Comparison of ENCODE assay signal across 8 cellular contexts in genomic region chr7:74093671-74094223, GRCh38. TPM values are rescaled to one million over a fixed set of nuclear protein-coding genes. Genes with fewer than 3 reads are reported as not detected.
DNase-seq lines count a peak whose midpoint lies in the region; ATAC-seq lines count a peak whose summit lies in the region.

No MANE protein-coding gene starts in this region.

- peak overlapping the region; percentile 95 for H3K4me3 Mint-ChIP-seq in memory B cell

- DNase-seq in activated naive CD4-positive, alpha-beta T cell treated with anti-CD3 and anti-CD28 coated beads, Interleukin-2, amount 50 U/mL, for 72 hours (ENCODE audit: low spot score in 2 of 2), result no peak
- peak in 1 of 2 donors; percentile 57 for DNase-seq in memory B cell (ENCODE audit: low spot score in 2 of 2)
- DNase-seq in GM19238 (ENCODE audit: insufficient read length, low spot score), result no peak
- DNase-seq in NCI-H524 (lab: John Stamatoyannopoulos, UW), result no peak
- DNase-seq in kidney tubule cell (ENCODE audit: low spot score), result no peak

- peak; percentile 3 for ATAC-seq in GM18861 (IDR thresholded peaks at IDR 0.05; ENCODE audit: unreplicated experiment)
- ATAC-seq in HG02763 (IDR thresholded peaks at IDR 0.05; ENCODE audit: unreplicated experiment), result peak; percentile 4
- peak; percentile 26 to 42 for ATAC-seq in activated naive CD4-positive, alpha-beta T cell treated with anti-CD3 and anti-CD28 coated beads, Interleukin-2, amount 50 U/mL, for 72 hours
- ATAC-seq in memory B cell (ENCODE audit: low read depth), result peak; percentile 21
- ATAC-seq in GM18519 (IDR thresholded peaks at IDR 0.05; ENCODE audit: low FRiP score, unreplicated experiment), result no peak

- H3K27me3 Mint-ChIP-seq in memory B cell, result no peaks in the 10 kb centered on the region

- peaks cover 20% of the 10 kb centered on the region for H3K4me1 Mint-ChIP-seq in memory B cell

- no peaks in the 10 kb centered on the region for H3K9me3 Mint-ChIP-seq in activated naive CD4-positive, alpha-beta T cell treated with anti-CD3 and anti-CD28 coated beads, Interleukin-2, amount 50 U/mL, for 72 hours
- no peaks in the 10 kb centered on the region for H3K9me3 Mint-ChIP-seq in memory B cell

- peaks cover 9 to 11% of the 10 kb centered on the region in 2 donors for H3K36me3 Mint-ChIP-seq in activated naive CD4-positive, alpha-beta T cell treated with anti-CD3 and anti-CD28 coated beads, Interleukin-2, amount 50 U/mL, for 72 hours
- H3K36me3 Mint-ChIP-seq in memory B cell, result peaks cover 11% of the 10 kb centered on the region

- H3K27ac Mint-ChIP-seq in activated naive CD4-positive, alpha-beta T cell treated with anti-CD3 and anti-CD28 coated beads, Interleukin-2, amount 50 U/mL, for 72 hours, result peak overlapping the region; percentile 72 to 89
- peak overlapping the region; percentile 95 for H3K27ac Mint-ChIP-seq in memory B cell

RNA-seq across cellular contexts. Expression of gene LIMK1, which starts 10.1 kb away (rescaled TPM):
- 10 to 100 TPM; 12.2 to 17.1 TPM for total RNA-seq in activated naive CD4-positive, alpha-beta T cell treated with anti-CD3 and anti-CD28 coated beads, Interleukin-2, amount 50 U/mL, for 72 hours
